ENCODE assay signal across 12 cellular contexts in genomic region chr14:95547626-95548327, GRCh38. TPM values are rescaled to one million over a fixed set of nuclear protein-coding genes. Genes with fewer than 3 reads are reported as not detected.
DNase-seq lines count a peak whose midpoint lies in the region; ATAC-seq, FAIRE-seq and TF ChIP-seq lines count a peak whose summit lies in the region.
"Had no signal": no experiment of that assay in that cellular context is flagged by ENCODE, and none has a peak within 500 bp of the region (broad histone marks: within the 10 kb centered on the region; RNA-seq: fewer than 3 reads in every experiment).

No MANE protein-coding gene starts in this region.

- peaks cover 15% of the 10 kb centered on the region for H3K4me1 ChIP-seq in astrocyte (ENCODE audit: insufficient read depth, low read length)
- no peaks in the 10 kb centered on the region for H3K4me1 ChIP-seq in upper lobe of right lung

- no peaks in the 10 kb centered on the region for H3K27me3 Mint-ChIP-seq in astrocyte (ENCODE audit: low read depth, unreplicated experiment)
- H3K27me3 Mint-ChIP-seq in stimulated activated memory B cell treated with anti-CD40 and anti-IgM and Interleukin-4, amounts not matched to agents 10 μg/mL and 1 μg/mL and 100 μg/mL, for 72 hours = no peaks in the 10 kb centered on the region
- H3K27me3 Mint-ChIP-seq in activated CD8-positive, alpha-beta T cell treated with anti-CD3 and anti-CD28 coated beads for 36 hours = no peaks in the 10 kb centered on the region
- H3K27me3 Mint-ChIP-seq: activated naive CD8-positive, alpha-beta T cell treated with anti-CD3 and anti-CD28 coated beads for 36 hours had no signal

- H3K4me3 ChIP-seq in astrocyte (ENCODE audit: insufficient read depth, low read depth, low read length) (no peak overlapping the region), upper lobe of right lung (no peak overlapping the region)

- H4K20me1 ChIP-seq in astrocyte (ENCODE audit: insufficient read depth, low read length) = no peaks in the 10 kb centered on the region

- TF ChIP-seq CTCF in astrocyte (IDR thresholded peaks at IDR 0.05; ENCODE audit: insufficient read depth, low read depth, low read length) (no peak), upper lobe of right lung (IDR thresholded peaks at IDR 0.05) (no peak)
- TF ChIP-seq CTCF in activated CD8-positive, alpha-beta T cell treated with anti-CD3 and anti-CD28 coated beads for 36 hours (IDR thresholded peaks at IDR 0.05) = no peak

- H3K9me3 Mint-ChIP-seq in astrocyte (ENCODE audit: unreplicated experiment) = peaks cover 4% of the 10 kb centered on the region
- peaks cover 3% of the 10 kb centered on the region for H3K9me3 Mint-ChIP-seq in stimulated activated memory B cell treated with anti-CD40 and anti-IgM and Interleukin-4, amounts not matched to agents 10 μg/mL and 1 μg/mL and 100 μg/mL, for 72 hours
- H3K9me3 Mint-ChIP-seq in activated CD8-positive, alpha-beta T cell treated with anti-CD3 and anti-CD28 coated beads for 36 hours = no peaks in the 10 kb centered on the region
- H3K9me3 Mint-ChIP-seq: activated naive CD8-positive, alpha-beta T cell treated with anti-CD3 and anti-CD28 coated beads for 36 hours had no signal

- POLR2A ChIA-PET in activated CD8-positive, alpha-beta T cell treated with anti-CD3 and anti-CD28 coated beads for 36 hours (lab: Charles Lee) = no interaction called here

- H3K9ac ChIP-seq in astrocyte (ENCODE audit: low read length) = no peak overlapping the region

- H3K4me1 Mint-ChIP-seq in astrocyte (ENCODE audit: low read depth, unreplicated experiment) = peaks cover 47% of the 10 kb centered on the region
- no peaks in the 10 kb centered on the region for H3K4me1 Mint-ChIP-seq in stimulated activated memory B cell treated with anti-CD40 and anti-IgM and Interleukin-4, amounts not matched to agents 10 μg/mL and 1 μg/mL and 100 μg/mL, for 72 hours
- H3K4me1 Mint-ChIP-seq in activated CD8-positive, alpha-beta T cell treated with anti-CD3 and anti-CD28 coated beads for 36 hours (ENCODE audit: low read depth) = peaks cover 15% of the 10 kb centered on the region

- no peaks in the 10 kb centered on the region for H3K36me3 ChIP-seq in astrocyte (ENCODE audit: insufficient read depth, low read length)
- H3K36me3 ChIP-seq in upper lobe of right lung = peaks cover 12% of the 10 kb centered on the region

- H3K79me2 ChIP-seq in astrocyte (ENCODE audit: insufficient read depth, low read length) = peaks cover 19% of the 10 kb centered on the region

- DNase-seq in NCI-H82 (lab: John Stamatoyannopoulos, UW) (peak; percentile 57), NCI-H82 treated with DMSO at 0.1 percent for 48 hours (lab: John Stamatoyannopoulos, UW; ENCODE audit: unreplicated experiment) (no peak), astrocyte (ENCODE audit: low read depth) (peak; percentile 66), iris pigment epithelial cell (ENCODE audit: low read depth) (peak; percentile 74), upper lobe of right lung (peak; percentile 19), SK-N-DZ (ENCODE audit: low spot score) (no peak)
- no peak for DNase-seq in activated CD8-positive, alpha-beta T cell treated with anti-CD3 and anti-CD28 coated beads for 36 hours
- DNase-seq: activated naive CD8-positive, alpha-beta T cell treated with anti-CD3 and anti-CD28 coated beads for 36 hours; KG1 had no signal

- no peak overlapping the region for H3K4me3 Mint-ChIP-seq in astrocyte (ENCODE audit: unreplicated experiment)
- H3K4me3 Mint-ChIP-seq in stimulated activated memory B cell treated with anti-CD40 and anti-IgM and Interleukin-4, amounts not matched to agents 10 μg/mL and 1 μg/mL and 100 μg/mL, for 72 hours = no peak overlapping the region
- H3K4me3 Mint-ChIP-seq in activated CD8-positive, alpha-beta T cell treated with anti-CD3 and anti-CD28 coated beads for 36 hours = no peak overlapping the region
- H3K4me3 Mint-ChIP-seq: activated naive CD8-positive, alpha-beta T cell treated with anti-CD3 and anti-CD28 coated beads for 36 hours had no signal

- no peak overlapping the region for H2AFZ ChIP-seq in astrocyte (ENCODE audit: low read depth, low read length)

- no peaks in the 10 kb centered on the region for H3K9me3 ChIP-seq in astrocyte (ENCODE audit: insufficient read depth, low read depth, low read length)
- no peaks in the 10 kb centered on the region for H3K9me3 ChIP-seq in upper lobe of right lung
- H3K9me3 ChIP-seq: neutrophil had no signal

- peaks cover 3% of the 10 kb centered on the region for H3K36me3 Mint-ChIP-seq in astrocyte (ENCODE audit: low read depth, unreplicated experiment)
- H3K36me3 Mint-ChIP-seq in stimulated activated memory B cell treated with anti-CD40 and anti-IgM and Interleukin-4, amounts not matched to agents 10 μg/mL and 1 μg/mL and 100 μg/mL, for 72 hours = peaks cover 24% of the 10 kb centered on the region
- peaks cover 11% of the 10 kb centered on the region for H3K36me3 Mint-ChIP-seq in activated CD8-positive, alpha-beta T cell treated with anti-CD3 and anti-CD28 coated beads for 36 hours (ENCODE audit: low read depth)

- H3K27ac Mint-ChIP-seq in astrocyte (ENCODE audit: unreplicated experiment) = peak overlapping the region; percentile 92
- H3K27ac Mint-ChIP-seq in stimulated activated memory B cell treated with anti-CD40 and anti-IgM and Interleukin-4, amounts not matched to agents 10 μg/mL and 1 μg/mL and 100 μg/mL, for 72 hours = no peak overlapping the region
- no peak overlapping the region for H3K27ac Mint-ChIP-seq in activated CD8-positive, alpha-beta T cell treated with anti-CD3 and anti-CD28 coated beads for 36 hours
- H3K27ac Mint-ChIP-seq: activated naive CD8-positive, alpha-beta T cell treated with anti-CD3 and anti-CD28 coated beads for 36 hours had no signal

- ATAC-seq in upper lobe of right lung = peak; percentile 23
- ATAC-seq in stimulated activated memory B cell treated with anti-CD40 and anti-IgM and Interleukin-4, amounts not matched to agents 10 μg/mL and 1 μg/mL and 100 μg/mL, for 72 hours = no peak
- ATAC-seq in activated CD8-positive, alpha-beta T cell treated with anti-CD3 and anti-CD28 coated beads for 36 hours = no peak

- H3K27me3 ChIP-seq in astrocyte (ENCODE audit: insufficient read depth, low read length) = no peaks in the 10 kb centered on the region
- no peaks in the 10 kb centered on the region for H3K27me3 ChIP-seq in upper lobe of right lung
- H3K27me3 ChIP-seq: neutrophil had no signal

- peak overlapping the region; percentile 42 for H3K4me2 ChIP-seq in astrocyte (ENCODE audit: low read length)

- H3K27ac ChIP-seq in astrocyte (ENCODE audit: low read depth, low read length) = peak overlapping the region; percentile 17
- H3K27ac ChIP-seq in upper lobe of right lung = no peak overlapping the region
- H3K27ac ChIP-seq: 22Rv1, neutrophil had no signal

- intact Hi-C loops in upper lobe of right lung (cut with DNase I) = no loop called here
- intact Hi-C loops in activated CD8-positive, alpha-beta T cell treated with anti-CD3 and anti-CD28 coated beads for 36 hours (cut with micrococcal nuclease) = no loop called here

- no peak for FAIRE-seq in astrocyte (lab: Jason Lieb, UNC)

- CTCF ChIA-PET in activated CD8-positive, alpha-beta T cell treated with anti-CD3 and anti-CD28 coated beads for 36 hours (lab: Charles Lee) = interaction anchor here (1.8 to 2.5 kb wide), 3 partner anchors 9 to 446 kb away, joined by 5 to 8 read pairs (median 7); no protein-coding TSS in a partner anchor

RNA-seq across cellular contexts. Expression of gene GLRX5, which starts 12.9 kb away (rescaled TPM):
- total RNA-seq in astrocyte (50.1 and 50.5 TPM in 2 replicates), upper lobe of right lung (27.2 TPM)
- polyA plus RNA-seq in SK-N-DZ (2014; cell fraction: cytosol; rRNA removed) = 63.9 and 66.4 TPM in 2 replicates
- polyA plus RNA-seq in SK-N-DZ (2014; cell fraction: nucleus; rRNA removed) = 18.0 and 33.6 TPM in 2 replicates
- total RNA-seq in activated CD8-positive, alpha-beta T cell treated with anti-CD3 and anti-CD28 coated beads for 36 hours = 10 to 100 TPM; 47.3 to 47.8 TPM

RNA-seq across cellular contexts. Expression of gene SYNE3, which starts 31.3 kb away (rescaled TPM):
- 2.5 TPM in 2 replicates for total RNA-seq in astrocyte
- total RNA-seq in upper lobe of right lung = 19.3 TPM
- polyA plus RNA-seq in SK-N-DZ (2014; cell fraction: cytosol; rRNA removed) = 0.63 and 0.71 TPM in 2 replicates
- polyA plus RNA-seq in SK-N-DZ (2014; cell fraction: nucleus; rRNA removed) = 0.58 and 0.70 TPM in 2 replicates
- total RNA-seq in activated CD8-positive, alpha-beta T cell treated with anti-CD3 and anti-CD28 coated beads for 36 hours = 10 to 100 TPM; 64.0 to 64.1 TPM

Comparison
In these comparisons a context has a peak if more than half of its experiments do, and no peak if none do; other contexts are left out.
1. DNase-seq: peak in NCI-H82 (single experiment), astrocyte (single experiment), iris pigment epithelial cell (single experiment) and upper lobe of right lung (single experiment); none in NCI-H82 treated with DMSO at 0.1 percent for 48 hours (single experiment), SK-N-DZ (single experiment) and activated CD8-positive, alpha-beta T cell treated with anti-CD3 and anti-CD28 coated beads for 36 hours (single experiment).